19 cellular contexts compared by ENCODE assay signal in genomic region chr2:94982661-94983060, GRCh38. TPM values are rescaled to one million over a fixed set of nuclear protein-coding genes. Genes with fewer than 3 reads are reported as not detected.
A peak's percentile ranks its signal among the peaks of the same experiment; 100 is the strongest.
DNase-seq lines count a peak whose midpoint lies in the region; ATAC-seq and TF ChIP-seq lines count a peak whose summit lies in the region.
"Had no signal": no experiment of that assay in that cellular context is flagged by ENCODE, and none has a peak within 500 bp of the region (broad histone marks: within the 10 kb centered on the region; RNA-seq: fewer than 3 reads in every experiment).

No MANE protein-coding gene starts in this region.

- intact Hi-C loops in gastrocnemius medialis (cut with DNase I; ENCODE audit: low total_unique reads): no loop called here

- no peak overlapping the region for H3K27ac ChIP-seq in BLaER1
- no peak overlapping the region for H3K27ac ChIP-seq in gastrocnemius medialis
- H3K27ac ChIP-seq: heart right ventricle, ovary, vagina had no signal

- TF ChIP-seq CTCF in gastrocnemius medialis (IDR thresholded peaks at IDR 0.05 in 4 of 5, conservative IDR thresholded peaks at IDR 0.05 in 1 of 5): no peak

- H3K27me3 ChIP-seq in BLaER1: no peaks in the 10 kb centered on the region
- peaks cover 0 to 13% (median 0%) of the 10 kb centered on the region in 3 donors for H3K27me3 ChIP-seq in gastrocnemius medialis
- H3K27me3 ChIP-seq: ovary, vagina had no signal

- TF ChIP-seq POLR2A in gastrocnemius medialis (IDR thresholded peaks at IDR 0.05): no peak

- H3K4me3 ChIP-seq in BLaER1 (no peak overlapping the region), gastrocnemius medialis (no peak overlapping the region)
- H3K4me3 ChIP-seq: GM12878, heart right ventricle, ovary, vagina had no signal

- H3K4me2 ChIP-seq in BLaER1: peak overlapping the region; percentile 53

- no peaks in the 10 kb centered on the region for H4K20me1 ChIP-seq in BLaER1

- H3K9ac ChIP-seq in BLaER1: no peak overlapping the region

- ATAC-seq in gastrocnemius medialis: no peak
- ATAC-seq: GM12878, heart right ventricle, left cardiac atrium, WTC11 had no signal

- H3K36me3 ChIP-seq in BLaER1: no peaks in the 10 kb centered on the region
- no peaks in the 10 kb centered on the region for H3K36me3 ChIP-seq in gastrocnemius medialis
- H3K36me3 ChIP-seq: heart right ventricle, ovary, vagina had no signal

- in situ Hi-C loops in gastrocnemius medialis (cut with MboI; ENCODE audit: low sequenced_read_pairs in 4 of 4): no loop called here

- H3K9me3 ChIP-seq in BLaER1: no peaks in the 10 kb centered on the region
- H3K9me3 ChIP-seq in gastrocnemius medialis: no peaks in the 10 kb centered on the region
- H3K9me3 ChIP-seq: heart right ventricle, ovary, vagina had no signal

- DNase-seq in HT1080 (ENCODE audit: low read depth) (peak; percentile 63), astrocyte of the hippocampus (ENCODE audit: low read depth, low spot score) (peak; percentile 63), islet precursor cell (peak; percentile 66), gastrocnemius medialis (no peak), NCI-H2171 (lab: John Stamatoyannopoulos, UW) (no peak), NCI-H1092 (lab: John Stamatoyannopoulos, UW) (no peak), NCI-H524 (lab: John Stamatoyannopoulos, UW) (no peak)
- DNase-seq: activated naive CD4-positive, alpha-beta T cell treated with anti-CD3 and anti-CD28 coated beads for 36 hours; heart right ventricle; Karpas-422; left cardiac atrium; NCI-H146; ovary; stimulated activated naive CD4-positive, alpha-beta T cell treated with Interleukin-2 at 50 U/mL for 16 hours had no signal

- peaks cover 20% of the 10 kb centered on the region for H3K4me1 ChIP-seq in BLaER1
- no peaks in the 10 kb centered on the region for H3K4me1 ChIP-seq in gastrocnemius medialis
- H3K4me1 ChIP-seq: heart right ventricle, vagina had no signal

RNA-seq across cellular contexts. Expression of gene MAL, which starts 42.8 kb away (rescaled TPM):
- not detected in 2 replicates for total RNA-seq in HT1080 (2014; rRNA removed; shearing (Covaris generic))
- not detected in 2 replicates for polyA plus RNA-seq in HT1080 (2015; cell fraction: cytosol; rRNA removed)
- polyA plus RNA-seq in HT1080 (2015; cell fraction: nucleus; rRNA removed): not detected in 2 replicates
- 1 to 10 TPM in 1 of 4 donors, under 1 TPM in 2, not detected in 1; 0.64 to 2.4 (median 0.87) TPM for total RNA-seq in gastrocnemius medialis
- total RNA-seq: OCI-LY7 had no signal

Comparison
In these comparisons a context has a peak if more than half of its experiments do, and no peak if none do; other contexts are left out.
1. DNase-seq: peak in HT1080 (single experiment), astrocyte of the hippocampus (single experiment) and islet precursor cell (single experiment); none in gastrocnemius medialis (0 of 2), NCI-H2171 (single experiment), NCI-H1092 (single experiment) and NCI-H524 (0 of 2).